In the genomic region with DNA sequence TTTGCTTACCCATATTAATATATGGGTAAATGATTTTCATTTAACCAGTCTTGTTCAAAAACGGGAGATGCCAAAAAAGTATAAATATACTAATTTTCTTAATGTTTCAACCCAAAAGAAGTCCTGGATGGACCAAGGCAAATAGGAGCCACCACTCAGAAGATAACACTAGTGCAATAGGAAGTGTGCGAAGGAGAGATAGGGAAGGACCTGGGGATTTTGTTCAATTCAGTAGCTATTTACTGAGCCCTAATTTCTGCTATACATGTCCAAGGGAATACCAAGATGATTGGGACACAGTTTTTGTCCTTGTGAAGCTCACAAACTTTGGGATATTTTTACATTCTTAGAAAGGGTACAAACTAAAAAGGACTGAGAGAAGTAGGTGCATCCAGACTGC, we compare ENCODE assay signal across 9 cellular contexts. TPM values are rescaled to one million over a fixed set of nuclear protein-coding genes. Genes with fewer than 3 reads are reported as not detected.
DNase-seq lines count a peak whose midpoint lies in the region; ATAC-seq and TF ChIP-seq lines count a peak whose summit lies in the region.
"Had no signal": no experiment of that assay in that cellular context is flagged by ENCODE, and none has a peak within 500 bp of the region (broad histone marks: within the 10 kb centered on the region; RNA-seq: fewer than 3 reads in every experiment).

No MANE protein-coding gene starts in this region.

- CTCF ChIA-PET in activated naive CD4-positive, alpha-beta T cell treated with anti-CD3 and anti-CD28 coated beads, Interleukin-2, amount 10 ng/mL, durations not matched to agents 7 days and 5 days (lab: Charles Lee) = interaction anchor here (1.3 kb wide), 1 partner anchor 25 kb away, joined by 3 read pairs; no protein-coding TSS in a partner anchor

- peak overlapping the region; percentile 88 for H3K4me3 Mint-ChIP-seq in activated naive CD4-positive, alpha-beta T cell treated with anti-CD3 and anti-CD28 coated beads, Interleukin-2, amount 10 ng/mL, durations not matched to agents 7 days and 5 days
- H3K4me3 Mint-ChIP-seq in activated T-helper 17 cell treated with anti-CD3 and anti-CD28 coated beads, Interleukin-2, amount 50 U/mL, for 72 hours = peak overlapping the region; percentile 92

- no peak for DNase-seq in activated naive CD4-positive, alpha-beta T cell treated with anti-CD3 and anti-CD28 coated beads, Interleukin-2, amount 10 ng/mL, durations not matched to agents 7 days and 5 days
- DNase-seq in activated naive CD4-positive, alpha-beta T cell treated with anti-CD3 and anti-CD28 coated beads, Interleukin-2, amount 50 U/mL, for 16 hours = no peak
- DNase-seq in upper lobe of right lung (no peak), A172 (ENCODE audit: low spot score) (no peak), posterior cingulate gyrus (no peak), activated gamma-delta T cell treated with Interleukin-2 at 50 U/mL for 16 hours (no peak)
- DNase-seq: BE2C had no signal

- H3K27me3 ChIP-seq in iPS-18a (ENCODE audit: control insufficient read depth, insufficient read depth, low read length) (no peaks in the 10 kb centered on the region), upper lobe of right lung (no peaks in the 10 kb centered on the region)
- H3K27me3 ChIP-seq: BE2C had no signal

- H3K9ac ChIP-seq in iPS-18a (ENCODE audit: low read length) = peak overlapping the region; percentile 86

- intact Hi-C loops in upper lobe of right lung (cut with DNase I) = no loop called here
- intact Hi-C loops in posterior cingulate gyrus (cut with DNase I) = no loop called here

- H3K27ac ChIP-seq in iPS-18a (ENCODE audit: low read length) (no peak overlapping the region), upper lobe of right lung (no peak overlapping the region)

- no peak for ATAC-seq in activated T-helper 17 cell treated with anti-CD3 and anti-CD28 coated beads, Interleukin-2, amount 50 U/mL, for 72 hours (replicated peaks)
- ATAC-seq in upper lobe of right lung = no peak

- peaks cover 31% of the 10 kb centered on the region for H3K4me1 ChIP-seq in iPS-18a (ENCODE audit: control insufficient read depth, low read depth, low read length)
- H3K4me1 ChIP-seq in upper lobe of right lung = peaks cover 15% of the 10 kb centered on the region
- H3K4me1 ChIP-seq: BE2C had no signal

- no peak for TF ChIP-seq CTCF in upper lobe of right lung (IDR thresholded peaks at IDR 0.05)

- peaks cover 12% of the 10 kb centered on the region for H3K36me3 ChIP-seq in iPS-18a (ENCODE audit: control insufficient read depth, low read depth, low read length)
- H3K36me3 ChIP-seq in upper lobe of right lung = no peaks in the 10 kb centered on the region
- H3K36me3 ChIP-seq: BE2C had no signal

- no peaks in the 10 kb centered on the region for H3K27me3 Mint-ChIP-seq in activated naive CD4-positive, alpha-beta T cell treated with anti-CD3 and anti-CD28 coated beads, Interleukin-2, amount 10 ng/mL, durations not matched to agents 7 days and 5 days
- no peaks in the 10 kb centered on the region for H3K27me3 Mint-ChIP-seq in activated T-helper 17 cell treated with anti-CD3 and anti-CD28 coated beads, Interleukin-2, amount 50 U/mL, for 72 hours

- H3K9me3 ChIP-seq in iPS-18a (ENCODE audit: control insufficient read depth, low read depth, low read length) (no peaks in the 10 kb centered on the region), upper lobe of right lung (no peaks in the 10 kb centered on the region)
- H3K9me3 ChIP-seq: BE2C had no signal

- H3K4me1 Mint-ChIP-seq in activated naive CD4-positive, alpha-beta T cell treated with anti-CD3 and anti-CD28 coated beads, Interleukin-2, amount 10 ng/mL, durations not matched to agents 7 days and 5 days = peaks cover 37% of the 10 kb centered on the region
- H3K4me1 Mint-ChIP-seq in activated T-helper 17 cell treated with anti-CD3 and anti-CD28 coated beads, Interleukin-2, amount 50 U/mL, for 72 hours = peaks cover 25% of the 10 kb centered on the region

- H3K27ac Mint-ChIP-seq in activated naive CD4-positive, alpha-beta T cell treated with anti-CD3 and anti-CD28 coated beads, Interleukin-2, amount 10 ng/mL, durations not matched to agents 7 days and 5 days = no peak overlapping the region
- peak overlapping the region; percentile 91 for H3K27ac Mint-ChIP-seq in activated T-helper 17 cell treated with anti-CD3 and anti-CD28 coated beads, Interleukin-2, amount 50 U/mL, for 72 hours

- peaks cover 19% of the 10 kb centered on the region for H3K36me3 Mint-ChIP-seq in activated naive CD4-positive, alpha-beta T cell treated with anti-CD3 and anti-CD28 coated beads, Interleukin-2, amount 10 ng/mL, durations not matched to agents 7 days and 5 days
- peaks cover 17% of the 10 kb centered on the region for H3K36me3 Mint-ChIP-seq in activated T-helper 17 cell treated with anti-CD3 and anti-CD28 coated beads, Interleukin-2, amount 50 U/mL, for 72 hours (ENCODE audit: low read depth)

- no peaks in the 10 kb centered on the region for H3K9me3 Mint-ChIP-seq in activated naive CD4-positive, alpha-beta T cell treated with anti-CD3 and anti-CD28 coated beads, Interleukin-2, amount 10 ng/mL, durations not matched to agents 7 days and 5 days
- no peaks in the 10 kb centered on the region for H3K9me3 Mint-ChIP-seq in activated T-helper 17 cell treated with anti-CD3 and anti-CD28 coated beads, Interleukin-2, amount 50 U/mL, for 72 hours

- H3K4me3 ChIP-seq in iPS-18a (ENCODE audit: low read length) = peak overlapping the region; percentile 97
- peak overlapping the region; percentile 98 for H3K4me3 ChIP-seq in upper lobe of right lung

RNA-seq across cellular contexts. Expression of gene CMAS, which starts 1.5 kb away (rescaled TPM):
- 10 to 100 TPM; 57.7 to 63.2 TPM for total RNA-seq in activated T-helper 17 cell treated with anti-CD3 and anti-CD28 coated beads, Interleukin-2, amount 50 U/mL, for 72 hours
- total RNA-seq in upper lobe of right lung = 29.4 TPM
- 40.7 and 62.5 TPM in 2 replicates for total RNA-seq in A172 (2014; rRNA removed; shearing (Covaris generic))
